1 cellular context compared by ENCODE assay signal in the genomic region with DNA sequence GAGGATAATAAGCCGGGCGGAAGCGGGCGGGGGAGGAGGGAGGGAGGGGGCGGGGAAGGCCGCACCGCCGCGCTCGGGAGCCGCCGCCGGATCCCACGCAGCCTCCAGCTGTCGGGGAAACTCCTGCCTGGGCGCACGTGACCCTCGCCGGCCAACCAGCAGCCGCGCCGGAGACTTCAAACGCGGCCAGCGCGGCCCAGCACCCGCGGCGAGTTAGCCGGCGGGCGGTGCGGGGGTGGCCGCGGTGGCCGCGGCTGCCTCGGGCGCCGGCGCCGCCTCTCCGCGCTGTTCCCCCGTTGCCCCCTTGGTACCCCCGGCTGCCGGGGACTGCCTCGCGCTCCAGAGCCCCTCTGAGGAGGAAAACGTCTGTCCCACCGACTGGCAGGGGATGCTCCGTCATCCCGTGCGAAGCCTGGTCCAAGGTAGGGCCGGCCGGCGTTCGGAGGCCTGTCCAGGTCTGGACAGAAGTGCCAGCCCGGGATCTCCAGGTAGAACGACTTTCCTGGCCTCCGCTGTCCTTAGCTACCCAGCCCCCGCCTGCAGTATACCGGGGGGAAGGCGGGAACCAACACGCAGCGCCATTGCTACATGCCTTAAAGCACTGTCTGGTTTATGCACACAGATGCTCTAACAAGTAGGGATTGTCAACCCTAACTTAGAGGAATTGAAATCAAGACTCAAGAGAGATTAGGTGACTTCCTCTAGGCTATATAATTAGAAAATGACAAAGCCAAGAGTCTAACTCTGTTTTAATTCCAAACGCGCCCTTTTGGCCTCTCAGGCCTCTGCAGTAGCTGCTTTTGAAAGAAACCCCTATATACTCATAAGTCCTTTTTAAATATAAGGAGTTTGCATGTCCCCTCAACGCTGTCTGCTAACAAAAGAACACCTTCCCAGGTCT.
A peak's percentile ranks its signal among the peaks of the same experiment; 100 is the strongest.
TF ChIP-seq lines count a peak whose summit lies in the region.

A gene with protein sequence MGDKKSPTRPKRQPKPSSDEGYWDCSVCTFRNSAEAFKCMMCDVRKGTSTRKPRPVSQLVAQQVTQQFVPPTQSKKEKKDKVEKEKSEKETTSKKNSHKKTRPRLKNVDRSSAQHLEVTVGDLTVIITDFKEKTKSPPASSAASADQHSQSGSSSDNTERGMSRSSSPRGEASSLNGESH (minus strand): TSS at position 9 of the 901 bp plus-strand sequence. CDS start 68 bp downstream, outside the sequence.

TF ChIP-seq in HepG2, 621 proteins besides CTCF, POLR2A, EP300 and RAD21 (continued from another document and continues in another):
- TF ChIP-seq HNRNPLL (IDR thresholded peaks at IDR 0.05; ENCODE audit: low read depth, low read length, poor library complexity, severe bottlenecking): peak; percentile 29
- peak; percentile 72 for TF ChIP-seq ASH2L (IDR thresholded peaks at IDR 0.05; ENCODE audit: insufficient read length, low read depth, low read length)
- TF ChIP-seq ZNF788 (CRISPR knock-in tag; IDR thresholded peaks at IDR 0.05; ENCODE audit: borderline replicate concordance): no peak
- TF ChIP-seq ZNF326 (CRISPR knock-in tag; IDR thresholded peaks at IDR 0.05; ENCODE audit: borderline replicate concordance): no peak
- no peak for TF ChIP-seq SRSF1 (optimal IDR thresholded peaks at IDR 0.05; ENCODE audit: low read depth, low read length)
- TF ChIP-seq, protein P1, sequence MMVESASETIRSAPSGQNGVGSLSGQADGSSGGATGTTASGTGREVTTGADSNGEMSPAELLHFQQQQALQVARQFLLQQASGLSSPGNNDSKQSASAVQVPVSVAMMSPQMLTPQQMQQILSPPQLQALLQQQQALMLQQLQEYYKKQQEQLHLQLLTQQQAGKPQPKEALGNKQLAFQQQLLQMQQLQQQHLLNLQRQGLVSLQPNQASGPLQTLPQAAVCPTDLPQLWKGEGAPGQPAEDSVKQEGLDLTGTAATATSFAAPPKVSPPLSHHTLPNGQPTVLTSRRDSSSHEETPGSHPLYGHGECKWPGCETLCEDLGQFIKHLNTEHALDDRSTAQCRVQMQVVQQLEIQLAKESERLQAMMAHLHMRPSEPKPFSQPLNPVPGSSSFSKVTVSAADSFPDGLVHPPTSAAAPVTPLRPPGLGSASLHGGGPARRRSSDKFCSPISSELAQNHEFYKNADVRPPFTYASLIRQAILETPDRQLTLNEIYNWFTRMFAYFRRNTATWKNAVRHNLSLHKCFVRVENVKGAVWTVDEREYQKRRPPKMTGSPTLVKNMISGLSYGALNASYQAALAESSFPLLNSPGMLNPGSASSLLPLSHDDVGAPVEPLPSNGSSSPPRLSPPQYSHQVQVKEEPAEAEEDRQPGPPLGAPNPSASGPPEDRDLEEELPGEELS (CRISPR knock-in tag; IDR thresholded peaks at IDR 0.05): 0 out of 2 replicates have a peak, but pooled peaks have one; percentile 3
- TF ChIP-seq ZNF143 (CRISPR knock-in tag; IDR thresholded peaks at IDR 0.05): no peak
- TF ChIP-seq, protein P2, sequence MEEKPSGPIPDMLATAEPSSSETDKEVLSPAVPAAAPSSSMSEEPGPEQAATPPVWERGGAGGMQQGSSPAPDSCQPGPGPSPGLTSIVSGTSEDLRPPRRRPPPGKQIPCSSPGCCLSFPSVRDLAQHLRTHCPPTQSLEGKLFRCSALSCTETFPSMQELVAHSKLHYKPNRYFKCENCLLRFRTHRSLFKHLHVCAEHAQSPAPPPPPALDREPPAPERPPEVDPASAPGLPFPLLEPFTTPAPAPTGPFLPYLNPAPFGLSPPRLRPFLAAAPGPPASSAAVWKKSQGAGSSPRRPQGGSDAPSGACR (CRISPR knock-in tag; IDR thresholded peaks at IDR 0.05): no peak
- peak; percentile 64 for TF ChIP-seq POLR2G (IDR thresholded peaks at IDR 0.05; ENCODE audit: low read depth, low read length)
- TF ChIP-seq, protein P3, sequence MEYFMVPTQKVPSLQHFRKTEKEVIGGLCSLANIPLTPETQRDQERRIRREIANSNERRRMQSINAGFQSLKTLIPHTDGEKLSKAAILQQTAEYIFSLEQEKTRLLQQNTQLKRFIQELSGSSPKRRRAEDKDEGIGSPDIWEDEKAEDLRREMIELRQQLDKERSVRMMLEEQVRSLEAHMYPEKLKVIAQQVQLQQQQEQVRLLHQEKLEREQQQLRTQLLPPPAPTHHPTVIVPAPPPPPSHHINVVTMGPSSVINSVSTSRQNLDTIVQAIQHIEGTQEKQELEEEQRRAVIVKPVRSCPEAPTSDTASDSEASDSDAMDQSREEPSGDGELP (IDR thresholded peaks at IDR 0.05; ENCODE audit: borderline replicate concordance, low read depth): peak; percentile 85
- no peak for TF ChIP-seq IKZF4 (CRISPR knock-in tag; IDR thresholded peaks at IDR 0.05; ENCODE audit: borderline replicate concordance, low read depth, not compliant biosample characterization)
- TF ChIP-seq, protein P4, sequence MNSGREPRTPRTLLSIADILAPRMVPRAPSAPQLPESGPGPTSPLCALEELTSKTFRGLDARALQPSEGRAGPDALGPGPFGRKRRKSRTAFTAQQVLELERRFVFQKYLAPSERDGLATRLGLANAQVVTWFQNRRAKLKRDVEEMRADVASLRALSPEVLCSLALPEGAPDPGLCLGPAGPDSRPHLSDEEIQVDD (CRISPR knock-in tag; IDR thresholded peaks at IDR 0.05; ENCODE audit: borderline replicate concordance): 0 out of 2 replicates have a peak, but pooled peaks have one; percentile 24
- TF ChIP-seq RBM39 (IDR thresholded peaks at IDR 0.05; ENCODE audit: low read depth, low read length, poor library complexity, severe bottlenecking): no peak
- TF ChIP-seq ZNF567 (CRISPR knock-in tag; IDR thresholded peaks at IDR 0.05; ENCODE audit: borderline replicate concordance): no peak
- peak; percentile 77; the same call in 1 of the 2 replicates for TF ChIP-seq ZNF274 (CRISPR knock-in tag; IDR thresholded peaks at IDR 0.05)
- peak; percentile 52; the same call in 1 of the 2 replicates for TF ChIP-seq MYC (CRISPR knock-in tag; IDR thresholded peaks at IDR 0.05; ENCODE audit: borderline replicate concordance)
- TF ChIP-seq ZFY (CRISPR knock-in tag; IDR thresholded peaks at IDR 0.05): peak; percentile 78
- TF ChIP-seq ZNF296 (CRISPR knock-in tag; conservative IDR thresholded peaks at IDR 0.05): peak; percentile 69; the same call in 1 of the 2 replicates
- TF ChIP-seq SMAD9 (CRISPR knock-in tag; IDR thresholded peaks at IDR 0.05): no peak
- no peak for TF ChIP-seq KLF12 (CRISPR knock-in tag; IDR thresholded peaks at IDR 0.05; ENCODE audit: borderline replicate concordance)
- TF ChIP-seq, protein P5, sequence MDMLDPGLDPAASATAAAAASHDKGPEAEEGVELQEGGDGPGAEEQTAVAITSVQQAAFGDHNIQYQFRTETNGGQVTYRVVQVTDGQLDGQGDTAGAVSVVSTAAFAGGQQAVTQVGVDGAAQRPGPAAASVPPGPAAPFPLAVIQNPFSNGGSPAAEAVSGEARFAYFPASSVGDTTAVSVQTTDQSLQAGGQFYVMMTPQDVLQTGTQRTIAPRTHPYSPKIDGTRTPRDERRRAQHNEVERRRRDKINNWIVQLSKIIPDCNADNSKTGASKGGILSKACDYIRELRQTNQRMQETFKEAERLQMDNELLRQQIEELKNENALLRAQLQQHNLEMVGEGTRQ (IDR thresholded peaks at IDR 0.05; ENCODE audit: low read depth, low read length): peak; percentile 86
- TF ChIP-seq, protein P5 (CRISPR knock-in tag; IDR thresholded peaks at IDR 0.05; ENCODE audit: borderline replicate concordance): peak; percentile 72; the same call in 1 of the 2 replicates
- peak; percentile 80; the same call in 1 of the 2 replicates for TF ChIP-seq TCF7 (IDR thresholded peaks at IDR 0.05; ENCODE audit: low read depth)
- TF ChIP-seq, protein P6, sequence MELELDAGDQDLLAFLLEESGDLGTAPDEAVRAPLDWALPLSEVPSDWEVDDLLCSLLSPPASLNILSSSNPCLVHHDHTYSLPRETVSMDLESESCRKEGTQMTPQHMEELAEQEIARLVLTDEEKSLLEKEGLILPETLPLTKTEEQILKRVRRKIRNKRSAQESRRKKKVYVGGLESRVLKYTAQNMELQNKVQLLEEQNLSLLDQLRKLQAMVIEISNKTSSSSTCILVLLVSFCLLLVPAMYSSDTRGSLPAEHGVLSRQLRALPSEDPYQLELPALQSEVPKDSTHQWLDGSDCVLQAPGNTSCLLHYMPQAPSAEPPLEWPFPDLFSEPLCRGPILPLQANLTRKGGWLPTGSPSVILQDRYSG (CRISPR knock-in tag; IDR thresholded peaks at IDR 0.05): 0 out of 2 replicates have a peak, but pooled peaks have one; percentile 1
- TF ChIP-seq, protein P7, sequence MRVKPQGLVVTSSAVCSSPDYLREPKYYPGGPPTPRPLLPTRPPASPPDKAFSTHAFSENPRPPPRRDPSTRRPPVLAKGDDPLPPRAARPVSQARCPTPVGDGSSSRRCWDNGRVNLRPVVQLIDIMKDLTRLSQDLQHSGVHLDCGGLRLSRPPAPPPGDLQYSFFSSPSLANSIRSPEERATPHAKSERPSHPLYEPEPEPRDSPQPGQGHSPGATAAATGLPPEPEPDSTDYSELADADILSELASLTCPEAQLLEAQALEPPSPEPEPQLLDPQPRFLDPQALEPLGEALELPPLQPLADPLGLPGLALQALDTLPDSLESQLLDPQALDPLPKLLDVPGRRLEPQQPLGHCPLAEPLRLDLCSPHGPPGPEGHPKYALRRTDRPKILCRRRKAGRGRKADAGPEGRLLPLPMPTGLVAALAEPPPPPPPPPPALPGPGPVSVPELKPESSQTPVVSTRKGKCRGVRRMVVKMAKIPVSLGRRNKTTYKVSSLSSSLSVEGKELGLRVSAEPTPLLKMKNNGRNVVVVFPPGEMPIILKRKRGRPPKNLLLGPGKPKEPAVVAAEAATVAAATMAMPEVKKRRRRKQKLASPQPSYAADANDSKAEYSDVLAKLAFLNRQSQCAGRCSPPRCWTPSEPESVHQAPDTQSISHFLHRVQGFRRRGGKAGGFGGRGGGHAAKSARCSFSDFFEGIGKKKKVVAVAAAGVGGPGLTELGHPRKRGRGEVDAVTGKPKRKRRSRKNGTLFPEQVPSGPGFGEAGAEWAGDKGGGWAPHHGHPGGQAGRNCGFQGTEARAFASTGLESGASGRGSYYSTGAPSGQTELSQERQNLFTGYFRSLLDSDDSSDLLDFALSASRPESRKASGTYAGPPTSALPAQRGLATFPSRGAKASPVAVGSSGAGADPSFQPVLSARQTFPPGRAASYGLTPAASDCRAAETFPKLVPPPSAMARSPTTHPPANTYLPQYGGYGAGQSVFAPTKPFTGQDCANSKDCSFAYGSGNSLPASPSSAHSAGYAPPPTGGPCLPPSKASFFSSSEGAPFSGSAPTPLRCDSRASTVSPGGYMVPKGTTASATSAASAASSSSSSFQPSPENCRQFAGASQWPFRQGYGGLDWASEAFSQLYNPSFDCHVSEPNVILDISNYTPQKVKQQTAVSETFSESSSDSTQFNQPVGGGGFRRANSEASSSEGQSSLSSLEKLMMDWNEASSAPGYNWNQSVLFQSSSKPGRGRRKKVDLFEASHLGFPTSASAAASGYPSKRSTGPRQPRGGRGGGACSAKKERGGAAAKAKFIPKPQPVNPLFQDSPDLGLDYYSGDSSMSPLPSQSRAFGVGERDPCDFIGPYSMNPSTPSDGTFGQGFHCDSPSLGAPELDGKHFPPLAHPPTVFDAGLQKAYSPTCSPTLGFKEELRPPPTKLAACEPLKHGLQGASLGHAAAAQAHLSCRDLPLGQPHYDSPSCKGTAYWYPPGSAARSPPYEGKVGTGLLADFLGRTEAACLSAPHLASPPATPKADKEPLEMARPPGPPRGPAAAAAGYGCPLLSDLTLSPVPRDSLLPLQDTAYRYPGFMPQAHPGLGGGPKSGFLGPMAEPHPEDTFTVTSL (CRISPR knock-in tag; IDR thresholded peaks at IDR 0.05; ENCODE audit: borderline replicate concordance): no peak
- TF ChIP-seq ZEB1 (IDR thresholded peaks at IDR 0.05; ENCODE audit: insufficient replicate concordance, low read depth): no peak
- no peak for TF ChIP-seq KDM3A (CRISPR knock-in tag; IDR thresholded peaks at IDR 0.05; ENCODE audit: low read depth)
- TF ChIP-seq, protein P8, sequence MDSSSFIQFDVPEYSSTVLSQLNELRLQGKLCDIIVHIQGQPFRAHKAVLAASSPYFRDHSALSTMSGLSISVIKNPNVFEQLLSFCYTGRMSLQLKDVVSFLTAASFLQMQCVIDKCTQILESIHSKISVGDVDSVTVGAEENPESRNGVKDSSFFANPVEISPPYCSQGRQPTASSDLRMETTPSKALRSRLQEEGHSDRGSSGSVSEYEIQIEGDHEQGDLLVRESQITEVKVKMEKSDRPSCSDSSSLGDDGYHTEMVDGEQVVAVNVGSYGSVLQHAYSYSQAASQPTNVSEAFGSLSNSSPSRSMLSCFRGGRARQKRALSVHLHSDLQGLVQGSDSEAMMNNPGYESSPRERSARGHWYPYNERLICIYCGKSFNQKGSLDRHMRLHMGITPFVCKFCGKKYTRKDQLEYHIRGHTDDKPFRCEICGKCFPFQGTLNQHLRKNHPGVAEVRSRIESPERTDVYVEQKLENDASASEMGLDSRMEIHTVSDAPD (CRISPR knock-in tag; IDR thresholded peaks at IDR 0.05): no peak
- TF ChIP-seq TEAD2 (CRISPR knock-in tag; IDR thresholded peaks at IDR 0.05): no peak
- TF ChIP-seq ZNF253 (CRISPR knock-in tag; IDR thresholded peaks at IDR 0.05; ENCODE audit: borderline replicate concordance): no peak
- TF ChIP-seq, protein P9, sequence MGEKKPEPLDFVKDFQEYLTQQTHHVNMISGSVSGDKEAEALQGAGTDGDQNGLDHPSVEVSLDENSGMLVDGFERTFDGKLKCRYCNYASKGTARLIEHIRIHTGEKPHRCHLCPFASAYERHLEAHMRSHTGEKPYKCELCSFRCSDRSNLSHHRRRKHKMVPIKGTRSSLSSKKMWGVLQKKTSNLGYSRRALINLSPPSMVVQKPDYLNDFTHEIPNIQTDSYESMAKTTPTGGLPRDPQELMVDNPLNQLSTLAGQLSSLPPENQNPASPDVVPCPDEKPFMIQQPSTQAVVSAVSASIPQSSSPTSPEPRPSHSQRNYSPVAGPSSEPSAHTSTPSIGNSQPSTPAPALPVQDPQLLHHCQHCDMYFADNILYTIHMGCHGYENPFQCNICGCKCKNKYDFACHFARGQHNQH (CRISPR knock-in tag; IDR thresholded peaks at IDR 0.05): peak; percentile 53; the same call in 1 of the 2 replicates
- TF ChIP-seq, protein P10, sequence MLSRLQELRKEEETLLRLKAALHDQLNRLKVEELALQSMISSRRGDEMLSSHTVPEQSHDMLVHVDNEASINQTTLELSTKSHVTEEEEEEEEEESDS (CRISPR knock-in tag; IDR thresholded peaks at IDR 0.05; ENCODE audit: borderline replicate concordance): no peak
- TF ChIP-seq, protein P11, sequence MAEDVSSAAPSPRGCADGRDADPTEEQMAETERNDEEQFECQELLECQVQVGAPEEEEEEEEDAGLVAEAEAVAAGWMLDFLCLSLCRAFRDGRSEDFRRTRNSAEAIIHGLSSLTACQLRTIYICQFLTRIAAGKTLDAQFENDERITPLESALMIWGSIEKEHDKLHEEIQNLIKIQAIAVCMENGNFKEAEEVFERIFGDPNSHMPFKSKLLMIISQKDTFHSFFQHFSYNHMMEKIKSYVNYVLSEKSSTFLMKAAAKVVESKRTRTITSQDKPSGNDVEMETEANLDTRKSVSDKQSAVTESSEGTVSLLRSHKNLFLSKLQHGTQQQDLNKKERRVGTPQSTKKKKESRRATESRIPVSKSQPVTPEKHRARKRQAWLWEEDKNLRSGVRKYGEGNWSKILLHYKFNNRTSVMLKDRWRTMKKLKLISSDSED (CRISPR knock-in tag; IDR thresholded peaks at IDR 0.05): no peak
